1 cellular context compared by ENCODE assay signal in the genomic region with DNA sequence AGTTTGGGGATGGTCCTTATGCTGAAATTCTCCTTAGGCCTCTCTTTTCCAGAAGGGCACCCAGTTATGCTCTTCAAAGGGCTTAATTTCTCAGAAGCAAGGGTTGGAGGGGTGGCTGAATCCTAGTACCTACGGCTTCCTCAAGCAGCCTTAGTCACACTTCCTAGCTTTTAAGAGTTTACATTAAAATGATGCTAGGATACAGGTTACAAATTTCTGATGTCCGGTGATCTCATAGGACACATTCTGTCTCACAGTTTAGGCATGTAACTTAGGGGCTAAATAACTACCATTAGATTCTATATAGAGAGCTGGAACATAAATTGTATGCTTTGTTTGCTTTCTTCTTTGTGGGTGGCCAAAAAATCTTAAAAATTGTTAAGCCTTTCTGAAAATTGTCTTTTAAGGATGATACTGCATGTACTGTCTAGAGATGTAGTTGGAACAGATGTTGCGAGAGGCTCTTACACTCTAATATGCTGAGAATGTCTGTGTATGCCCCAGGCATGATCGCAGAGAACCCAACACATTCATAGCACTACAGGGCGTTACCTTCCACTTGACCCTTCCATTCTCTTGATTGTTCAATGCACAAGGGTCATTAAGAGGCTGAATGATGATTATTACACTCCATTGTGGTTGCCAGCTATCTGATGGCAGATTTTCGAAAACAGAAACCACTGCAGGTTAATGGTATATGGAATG.
TF ChIP-seq lines count a peak whose summit lies in the region.

No MANE protein-coding gene starts in this region.

TF ChIP-seq in IMR-90, 13 proteins besides CTCF, POLR2A, EP300 and RAD21:
- no peak for TF ChIP-seq SMC3 (IDR thresholded peaks at IDR 0.05; ENCODE audit: low read depth, low read length)
- no peak for TF ChIP-seq CHD1 (IDR thresholded peaks at IDR 0.05; ENCODE audit: low read depth, low read length)
- TF ChIP-seq MXI1 (IDR thresholded peaks at IDR 0.05; ENCODE audit: borderline replicate concordance, low read depth, low read length): no peak
- no peak for TF ChIP-seq NFE2L2 (IDR thresholded peaks at IDR 0.05; ENCODE audit: low read depth, low read length)
- TF ChIP-seq MAFK (IDR thresholded peaks at IDR 0.05; ENCODE audit: low read depth, low read length): no peak
- no peak for TF ChIP-seq MAZ (IDR thresholded peaks at IDR 0.05; ENCODE audit: borderline replicate concordance, low read depth, low read length)
- TF ChIP-seq, protein P1, sequence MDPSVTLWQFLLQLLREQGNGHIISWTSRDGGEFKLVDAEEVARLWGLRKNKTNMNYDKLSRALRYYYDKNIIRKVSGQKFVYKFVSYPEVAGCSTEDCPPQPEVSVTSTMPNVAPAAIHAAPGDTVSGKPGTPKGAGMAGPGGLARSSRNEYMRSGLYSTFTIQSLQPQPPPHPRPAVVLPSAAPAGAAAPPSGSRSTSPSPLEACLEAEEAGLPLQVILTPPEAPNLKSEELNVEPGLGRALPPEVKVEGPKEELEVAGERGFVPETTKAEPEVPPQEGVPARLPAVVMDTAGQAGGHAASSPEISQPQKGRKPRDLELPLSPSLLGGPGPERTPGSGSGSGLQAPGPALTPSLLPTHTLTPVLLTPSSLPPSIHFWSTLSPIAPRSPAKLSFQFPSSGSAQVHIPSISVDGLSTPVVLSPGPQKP (IDR thresholded peaks at IDR 0.05; ENCODE audit: borderline replicate concordance, low read depth, low read length): no peak
- no peak for TF ChIP-seq BHLHE40 (IDR thresholded peaks at IDR 0.05; ENCODE audit: low read depth, low read length)
- TF ChIP-seq CEBPB (IDR thresholded peaks at IDR 0.05; ENCODE audit: low read depth, low read length): no peak
- no peak for TF ChIP-seq FOS (IDR thresholded peaks at IDR 0.05; ENCODE audit: low read depth, low read length)
- TF ChIP-seq, protein P2, sequence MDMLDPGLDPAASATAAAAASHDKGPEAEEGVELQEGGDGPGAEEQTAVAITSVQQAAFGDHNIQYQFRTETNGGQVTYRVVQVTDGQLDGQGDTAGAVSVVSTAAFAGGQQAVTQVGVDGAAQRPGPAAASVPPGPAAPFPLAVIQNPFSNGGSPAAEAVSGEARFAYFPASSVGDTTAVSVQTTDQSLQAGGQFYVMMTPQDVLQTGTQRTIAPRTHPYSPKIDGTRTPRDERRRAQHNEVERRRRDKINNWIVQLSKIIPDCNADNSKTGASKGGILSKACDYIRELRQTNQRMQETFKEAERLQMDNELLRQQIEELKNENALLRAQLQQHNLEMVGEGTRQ (IDR thresholded peaks at IDR 0.05; ENCODE audit: low read depth, low read length): no peak
